8 cellular contexts compared by ENCODE assay signal in genomic region chr2:24919100-24919976, GRCh38. TPM values are rescaled to one million over a fixed set of nuclear protein-coding genes. Genes with fewer than 3 reads are reported as not detected.
DNase-seq lines count a peak whose midpoint lies in the region; ATAC-seq and TF ChIP-seq lines count a peak whose summit lies in the region.

No MANE protein-coding gene starts in this region.

- intact Hi-C loops in natural killer cell (cut with micrococcal nuclease): no loop called here

- 6% methylated on average over 67 of the region's 67 CpGs for WGBS in thymus

- H3K36me3 Mint-ChIP-seq in endothelial cell (ENCODE audit: low read depth, unreplicated experiment) (peaks cover 8% of the 10 kb centered on the region), natural killer cell (no peaks in the 10 kb centered on the region)

- H3K27ac Mint-ChIP-seq in endothelial cell (ENCODE audit: unreplicated experiment): peak overlapping the region; percentile 92
- peak overlapping the region; percentile 52 to 63 for H3K27ac Mint-ChIP-seq in natural killer cell

- no peaks in the 10 kb centered on the region for H3K9me3 ChIP-seq in thymus (ENCODE audit: control insufficient read depth)

- peaks cover 3% of the 10 kb centered on the region for H3K36me3 ChIP-seq in thymus (ENCODE audit: control insufficient read depth, insufficient read depth)

- peak; percentile 71 for DNase-seq in GM10266 (ENCODE audit: extremely low spot score)
- peak; percentile 18 for DNase-seq in HCEC 1CT
- DNase-seq in NAMALWA (ENCODE audit: low spot score): peak; percentile 30
- DNase-seq in activated CD8-positive, alpha-beta memory T cell treated with anti-CD3 and anti-CD28 coated beads for 48 hours (ENCODE audit: low read depth in 2 of 3, low spot score in 2 of 3): peak in 2 of 3 experiments; percentile 39 to 53
- peak; percentile 34 for DNase-seq in endothelial cell (ENCODE audit: low spot score)
- peak; percentile 45 for DNase-seq in natural killer cell

- peak overlapping the region; percentile 66 for H3K4me3 ChIP-seq in thymus (ENCODE audit: low read length)

- TF ChIP-seq CTCF in GM10266 (IDR thresholded peaks at IDR 0.05; ENCODE audit: control insufficient read depth, insufficient read depth, low read depth, missing control alignments) (no peak), endothelial cell (IDR thresholded peaks at IDR 0.05; ENCODE audit: unreplicated experiment) (no peak), natural killer cell (IDR thresholded peaks at IDR 0.05) (no peak)

- H3K9me3 Mint-ChIP-seq in endothelial cell (ENCODE audit: unreplicated experiment) (no peaks in the 10 kb centered on the region), natural killer cell (no peaks in the 10 kb centered on the region)

- H3K4me1 Mint-ChIP-seq in endothelial cell (ENCODE audit: unreplicated experiment) (peaks cover 22% of the 10 kb centered on the region), natural killer cell (peaks cover 25 to 36% of the 10 kb centered on the region in 2 donors)

- H3K27ac ChIP-seq in thymus (ENCODE audit: low read depth): peak overlapping the region; percentile 26

- ATAC-seq in natural killer cell (peak; percentile 41 to 53 (median 53)), HG03469 (IDR thresholded peaks at IDR 0.05; ENCODE audit: unreplicated experiment) (no peak)

- H3K4me3 Mint-ChIP-seq in endothelial cell (ENCODE audit: unreplicated experiment) (peak overlapping the region; percentile 95), natural killer cell (peak overlapping the region; percentile 85)

- H3K27me3 ChIP-seq in thymus (ENCODE audit: control insufficient read depth, insufficient read depth): no peaks in the 10 kb centered on the region

- peaks cover 14% of the 10 kb centered on the region for H3K27me3 Mint-ChIP-seq in endothelial cell (ENCODE audit: unreplicated experiment)
- H3K27me3 Mint-ChIP-seq in natural killer cell (ENCODE audit: low read depth in 2 of 2): peaks cover 6 to 8% of the 10 kb centered on the region in 2 donors

- peaks cover 12% of the 10 kb centered on the region for H3K4me1 ChIP-seq in thymus (ENCODE audit: control insufficient read depth, insufficient read depth, low read length)

RNA-seq across cellular contexts. Expression of gene ADCY3, which starts 0.7 kb away (rescaled TPM):
- total RNA-seq in endothelial cell (ENCODE audit: unreplicated experiment) (88.0 TPM), natural killer cell (1 to 10 TPM; 5.4 to 9.2 (median 7.6) TPM)
- polyA plus RNA-seq in thymus: 37.1 TPM

RNA-seq across cellular contexts. Expression of gene DNAJC27, which starts 52.4 kb away (rescaled TPM):
- total RNA-seq in endothelial cell (ENCODE audit: unreplicated experiment) (3.5 TPM), natural killer cell (10 to 100 TPM; 14.1 to 19.7 (median 16.6) TPM)
- 5.2 TPM for polyA plus RNA-seq in thymus

Comparison
In these comparisons a context has a peak if more than half of its experiments do, and no peak if none do; other contexts are left out.
1. DNase-seq: peak in every context shown above with its lines; median percentile 71 in GM10266; 46 in activated CD8-positive, alpha-beta memory T cell treated with anti-CD3 and anti-CD28 coated beads for 48 hours; 45 in natural killer cell; 34 in endothelial cell; 30 in NAMALWA; 18 in HCEC 1CT.